In the genomic region with DNA sequence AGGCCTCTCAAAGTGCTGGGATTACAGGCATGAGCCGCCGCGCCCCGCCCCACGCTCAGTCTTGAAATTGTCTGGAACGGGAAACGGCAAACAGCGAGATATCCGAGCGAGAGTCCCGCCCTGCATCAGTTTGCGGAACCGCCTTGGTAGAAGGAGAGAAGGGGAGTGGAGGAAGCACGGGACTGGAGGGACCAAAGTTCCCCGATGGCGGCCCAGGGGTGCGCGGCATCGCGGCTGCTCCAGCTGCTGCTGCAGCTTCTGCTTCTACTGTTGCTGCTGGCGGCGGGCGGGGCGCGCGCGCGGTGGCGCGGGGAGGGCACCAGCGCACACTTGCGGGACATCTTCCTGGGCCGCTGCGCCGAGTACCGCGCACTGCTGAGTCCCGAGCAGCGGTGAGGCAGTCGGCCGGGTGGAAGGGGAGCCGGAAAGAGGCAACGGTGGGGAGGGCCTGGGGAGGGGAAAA, we compare ENCODE assay signal across 8 cellular contexts. TPM values are rescaled to one million over a fixed set of nuclear protein-coding genes. Genes with fewer than 3 reads are reported as not detected.
A peak's percentile ranks its signal among the peaks of the same experiment; 100 is the strongest.
DNase-seq lines count a peak whose midpoint lies in the region; ATAC-seq, FAIRE-seq and TF ChIP-seq lines count a peak whose summit lies in the region.

A gene with protein sequence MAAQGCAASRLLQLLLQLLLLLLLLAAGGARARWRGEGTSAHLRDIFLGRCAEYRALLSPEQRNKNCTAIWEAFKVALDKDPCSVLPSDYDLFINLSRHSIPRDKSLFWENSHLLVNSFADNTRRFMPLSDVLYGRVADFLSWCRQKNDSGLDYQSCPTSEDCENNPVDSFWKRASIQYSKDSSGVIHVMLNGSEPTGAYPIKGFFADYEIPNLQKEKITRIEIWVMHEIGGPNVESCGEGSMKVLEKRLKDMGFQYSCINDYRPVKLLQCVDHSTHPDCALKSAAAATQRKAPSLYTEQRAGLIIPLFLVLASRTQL (plus strand): TSS at position 125 of the 463 bp plus-strand sequence. CDS start 80 bp downstream, at position 205.

- H3K27ac Mint-ChIP-seq in CD4-positive, alpha-beta T cell = no peak within 1 kb of the TSS

- POLR2A ChIA-PET in CD4-positive, alpha-beta T cell (lab: Charles Lee) = interaction anchor here (1.3 kb wide), 1 partner anchor 21 kb away, joined by 5 read pairs; no protein-coding TSS in a partner anchor

- H3K4me3 ChIP-seq in adipocyte (ENCODE audit: low read length) = peak within 1 kb of the TSS; percentile 83

- H3K9ac ChIP-seq in adipocyte (ENCODE audit: low read length) = peak within 1 kb of the TSS; percentile 86

- no peaks in the 10 kb centered on the region for H3K27me3 ChIP-seq in CD4-positive, alpha-beta T cell (ENCODE audit: control insufficient read depth, insufficient read depth, low read length)
- no peaks in the 10 kb centered on the region for H3K27me3 ChIP-seq in adipocyte (replicated peaks; ENCODE audit: control insufficient read depth, insufficient read depth, low read length)

- no peaks in the 10 kb centered on the region for H3K36me3 ChIP-seq in adipocyte (ENCODE audit: control insufficient read depth, insufficient read depth, low read length, severe bottlenecking)

- no peak for TF ChIP-seq CTCF in CD4-positive, alpha-beta T cell (IDR thresholded peaks at IDR 0.05)

- H3K4me3 Mint-ChIP-seq in CD4-positive, alpha-beta T cell = peak within 1 kb of the TSS; percentile 88

- peaks cover 16% of the 10 kb centered on the region for H3K27me3 Mint-ChIP-seq in CD4-positive, alpha-beta T cell

- peaks cover 11% of the 10 kb centered on the region for H3K4me1 Mint-ChIP-seq in CD4-positive, alpha-beta T cell (ENCODE audit: low read depth)

- peak; percentile 17 to 59 (median 37) for DNase-seq in CD4-positive, alpha-beta T cell
- DNase-seq in adipocyte (ENCODE audit: low read depth) (peak; percentile 43), left cardiac atrium (peak; percentile 82), sciatic nerve (ENCODE audit: low spot score) (peak; percentile 79), NCI-H524 treated with DMSO at 0.1 percent for 48 hours (lab: John Stamatoyannopoulos, UW) (no peak), urothelium cell line (ENCODE audit: low spot score) (no peak)

- H3K36me3 Mint-ChIP-seq in CD4-positive, alpha-beta T cell (ENCODE audit: low read depth) = no peaks in the 10 kb centered on the region

- H3K4me1 ChIP-seq in adipocyte (ENCODE audit: control insufficient read depth, insufficient read depth, low read length) = peaks cover 24% of the 10 kb centered on the region

- intact Hi-C loops in CD4-positive, alpha-beta T cell (cut with DNase I, micrococcal nuclease) = no loop called here
- intact Hi-C loops in left cardiac atrium (cut with DNase I) (no loop called here), sciatic nerve (cut with DNase I) (no loop called here)

- H3K27ac ChIP-seq in CD4-positive, alpha-beta T cell (ENCODE audit: low read depth, low read length) = no peak within 1 kb of the TSS

- CTCF ChIA-PET in CD4-positive, alpha-beta T cell (lab: Charles Lee) = no interaction called here

- ATAC-seq in CD4-positive, alpha-beta T cell (ENCODE audit: poor library complexity) = peak; percentile 83
- ATAC-seq in HG02623 (IDR thresholded peaks at IDR 0.05; ENCODE audit: unreplicated experiment) (peak; percentile 52), SK-N-SH treated with all-trans-retinoic acid at 6 μM for 48 hours (peak; percentile 91), left cardiac atrium (peak; percentile 82 to 91), sciatic nerve (peak; percentile 74)

- no peaks in the 10 kb centered on the region for H3K9me3 ChIP-seq in CD4-positive, alpha-beta T cell (ENCODE audit: control insufficient read depth, low read length)
- no peaks in the 10 kb centered on the region for H3K9me3 ChIP-seq in adipocyte (ENCODE audit: control insufficient read depth, low read length)

- no peak for FAIRE-seq in urothelium cell line (lab: Jason Lieb, UNC)

- H3K9me3 Mint-ChIP-seq in CD4-positive, alpha-beta T cell = no peaks in the 10 kb centered on the region

TF ChIP-seq in SK-N-SH treated with all-trans-retinoic acid at 6 μM for 48 hours, 23 proteins besides CTCF, POLR2A, EP300 and RAD21:
- TF ChIP-seq PPARA (CRISPR knock-in tag; IDR thresholded peaks at IDR 0.05; ENCODE audit: borderline replicate concordance) = no peak
- TF ChIP-seq, protein P1, sequence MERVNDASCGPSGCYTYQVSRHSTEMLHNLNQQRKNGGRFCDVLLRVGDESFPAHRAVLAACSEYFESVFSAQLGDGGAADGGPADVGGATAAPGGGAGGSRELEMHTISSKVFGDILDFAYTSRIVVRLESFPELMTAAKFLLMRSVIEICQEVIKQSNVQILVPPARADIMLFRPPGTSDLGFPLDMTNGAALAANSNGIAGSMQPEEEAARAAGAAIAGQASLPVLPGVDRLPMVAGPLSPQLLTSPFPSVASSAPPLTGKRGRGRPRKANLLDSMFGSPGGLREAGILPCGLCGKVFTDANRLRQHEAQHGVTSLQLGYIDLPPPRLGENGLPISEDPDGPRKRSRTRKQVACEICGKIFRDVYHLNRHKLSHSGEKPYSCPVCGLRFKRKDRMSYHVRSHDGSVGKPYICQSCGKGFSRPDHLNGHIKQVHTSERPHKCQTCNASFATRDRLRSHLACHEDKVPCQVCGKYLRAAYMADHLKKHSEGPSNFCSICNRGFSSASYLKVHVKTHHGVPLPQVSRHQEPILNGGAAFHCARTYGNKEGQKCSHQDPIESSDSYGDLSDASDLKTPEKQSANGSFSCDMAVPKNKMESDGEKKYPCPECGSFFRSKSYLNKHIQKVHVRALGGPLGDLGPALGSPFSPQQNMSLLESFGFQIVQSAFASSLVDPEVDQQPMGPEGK (CRISPR knock-in tag; IDR thresholded peaks at IDR 0.05; ENCODE audit: borderline replicate concordance) = no peak
- no peak for TF ChIP-seq ZNF70 (CRISPR knock-in tag; IDR thresholded peaks at IDR 0.05)
- no peak for TF ChIP-seq ZNF8 (CRISPR knock-in tag; IDR thresholded peaks at IDR 0.05)
- TF ChIP-seq, protein P2, sequence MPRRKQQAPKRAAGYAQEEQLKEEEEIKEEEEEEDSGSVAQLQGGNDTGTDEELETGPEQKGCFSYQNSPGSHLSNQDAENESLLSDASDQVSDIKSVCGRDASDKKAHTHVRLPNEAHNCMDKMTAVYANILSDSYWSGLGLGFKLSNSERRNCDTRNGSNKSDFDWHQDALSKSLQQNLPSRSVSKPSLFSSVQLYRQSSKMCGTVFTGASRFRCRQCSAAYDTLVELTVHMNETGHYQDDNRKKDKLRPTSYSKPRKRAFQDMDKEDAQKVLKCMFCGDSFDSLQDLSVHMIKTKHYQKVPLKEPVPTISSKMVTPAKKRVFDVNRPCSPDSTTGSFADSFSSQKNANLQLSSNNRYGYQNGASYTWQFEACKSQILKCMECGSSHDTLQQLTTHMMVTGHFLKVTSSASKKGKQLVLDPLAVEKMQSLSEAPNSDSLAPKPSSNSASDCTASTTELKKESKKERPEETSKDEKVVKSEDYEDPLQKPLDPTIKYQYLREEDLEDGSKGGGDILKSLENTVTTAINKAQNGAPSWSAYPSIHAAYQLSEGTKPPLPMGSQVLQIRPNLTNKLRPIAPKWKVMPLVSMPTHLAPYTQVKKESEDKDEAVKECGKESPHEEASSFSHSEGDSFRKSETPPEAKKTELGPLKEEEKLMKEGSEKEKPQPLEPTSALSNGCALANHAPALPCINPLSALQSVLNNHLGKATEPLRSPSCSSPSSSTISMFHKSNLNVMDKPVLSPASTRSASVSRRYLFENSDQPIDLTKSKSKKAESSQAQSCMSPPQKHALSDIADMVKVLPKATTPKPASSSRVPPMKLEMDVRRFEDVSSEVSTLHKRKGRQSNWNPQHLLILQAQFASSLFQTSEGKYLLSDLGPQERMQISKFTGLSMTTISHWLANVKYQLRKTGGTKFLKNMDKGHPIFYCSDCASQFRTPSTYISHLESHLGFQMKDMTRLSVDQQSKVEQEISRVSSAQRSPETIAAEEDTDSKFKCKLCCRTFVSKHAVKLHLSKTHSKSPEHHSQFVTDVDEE (CRISPR knock-in tag; IDR thresholded peaks at IDR 0.05) = no peak
- no peak for TF ChIP-seq TCF4 (CRISPR knock-in tag; IDR thresholded peaks at IDR 0.05; ENCODE audit: borderline replicate concordance)
- TF ChIP-seq TOX (CRISPR knock-in tag; IDR thresholded peaks at IDR 0.05; ENCODE audit: borderline replicate concordance) = no peak
- no peak for TF ChIP-seq ZFP30 (CRISPR knock-in tag; IDR thresholded peaks at IDR 0.05)
- TF ChIP-seq RARB (CRISPR knock-in tag; IDR thresholded peaks at IDR 0.05) = no peak
- no peak for TF ChIP-seq ZFP3 (CRISPR knock-in tag; IDR thresholded peaks at IDR 0.05)
- TF ChIP-seq OSR1 (CRISPR knock-in tag; IDR thresholded peaks at IDR 0.05) = no peak
- TF ChIP-seq BACH2 (CRISPR knock-in tag; IDR thresholded peaks at IDR 0.05; ENCODE audit: borderline replicate concordance) = no peak
- no peak for TF ChIP-seq ARNTL (CRISPR knock-in tag; IDR thresholded peaks at IDR 0.05; ENCODE audit: borderline replicate concordance, low read depth)

RNA-seq across cellular contexts. Expression of the gene that starts here (rescaled TPM):
- total RNA-seq in CD4-positive, alpha-beta T cell = 1 to 10 TPM; 1.0 to 1.2 TPM
- total RNA-seq in left cardiac atrium (10 to 100 TPM in 1 of 2 donors, 1 to 10 TPM in 1; 8.7 to 11.0 TPM), sciatic nerve (9.1 TPM)

Comparison
In these comparisons a context has a peak if more than half of its experiments do, and no peak if none do; other contexts are left out.
1. DNase-seq: peak in CD4-positive, alpha-beta T cell (10 of 10), adipocyte (single experiment), left cardiac atrium (single experiment) and sciatic nerve (single experiment); none in NCI-H524 treated with DMSO at 0.1 percent for 48 hours (single experiment) and urothelium cell line (single experiment).
2. Peak in every context shown above with its lines, with median percentiles within 50 percentile points of each other: ATAC-seq.